15 cellular contexts compared by ENCODE assay signal in genomic region chr10:10499839-10500238, GRCh38.
DNase-seq lines count a peak whose midpoint lies in the region.
"Had no signal": no experiment of that assay in that cellular context is flagged by ENCODE, and none has a peak within 500 bp of the region (broad histone marks: within the 10 kb centered on the region; RNA-seq: fewer than 3 reads in every experiment).

No MANE protein-coding gene starts in this region.

- H3K4me3 ChIP-seq in skeletal muscle cell (ENCODE audit: low read depth, low read length) (no peak overlapping the region), mesendoderm (ENCODE audit: low read length) (no peak overlapping the region)
- H3K4me3 ChIP-seq: heart left ventricle had no signal

- no peak overlapping the region for H2BK120ac ChIP-seq in mesendoderm (ENCODE audit: low read depth, low read length)

- H3K27ac ChIP-seq in mesendoderm (ENCODE audit: low read depth, low read length), result no peak overlapping the region
- H3K27ac ChIP-seq: heart left ventricle, WERI-Rb-1 had no signal

- H4K8ac ChIP-seq in mesendoderm (ENCODE audit: low read depth, low read length), result no peak overlapping the region

- no peaks in the 10 kb centered on the region for H3K27me3 ChIP-seq in mesendoderm (ENCODE audit: insufficient read depth, low read length, poor library complexity)
- H3K27me3 ChIP-seq: heart left ventricle had no signal

- H2BK15ac ChIP-seq in mesendoderm (replicated peaks; ENCODE audit: low read depth), result no peak overlapping the region

- H3K4me1 ChIP-seq in mesendoderm (ENCODE audit: control insufficient read depth, low read depth, low read length), result no peaks in the 10 kb centered on the region

- no peak overlapping the region for H3K4ac ChIP-seq in mesendoderm (ENCODE audit: low read depth, low read length)

- DNase-seq in GM04504 (ENCODE audit: low read depth), result peak; percentile 11
- peak; percentile 61 for DNase-seq in NCI-H226
- DNase-seq in dermis blood vessel endothelial cell, result peak; percentile 38
- peak; percentile 25 for DNase-seq in skeletal muscle cell (ENCODE audit: low read depth)
- no peak for DNase-seq in GM19240 (ENCODE audit: insufficient read length, low spot score)
- no peak for DNase-seq in mesendoderm
- DNase-seq in posterior cingulate gyrus, result no peak
- no peak for DNase-seq in OCI-M2 (lab: John Stamatoyannopoulos, UW; ENCODE audit: unreplicated experiment)
- DNase-seq: activated CD8-positive, alpha-beta memory T cell treated with anti-CD3 and anti-CD28 coated beads, Interleukin-2, amount 10 ng/mL, durations not matched to agents 7 days and 5 days; activated naive CD4-positive, alpha-beta T cell; CD4-positive, alpha-beta T cell; heart left ventricle; left cardiac atrium; NCI-H1436; WERI-Rb-1 had no signal

- H2AK5ac ChIP-seq in mesendoderm (ENCODE audit: low read length), result no peak overlapping the region

- H3K9ac ChIP-seq in mesendoderm (ENCODE audit: low read length), result no peak overlapping the region

- no peak overlapping the region for H3K18ac ChIP-seq in mesendoderm (ENCODE audit: low read length)

- H3K4me2 ChIP-seq in mesendoderm (ENCODE audit: low read length), result no peak overlapping the region

- no peaks in the 10 kb centered on the region for H3K79me1 ChIP-seq in mesendoderm (ENCODE audit: low read length)

- no peak overlapping the region for H4K5ac ChIP-seq in mesendoderm (ENCODE audit: low read length)

- H3K56ac ChIP-seq in mesendoderm (ENCODE audit: low read length), result no peak overlapping the region

- no peaks in the 10 kb centered on the region for H3K36me3 ChIP-seq in mesendoderm (ENCODE audit: control insufficient read depth, insufficient read depth, low read length)
- H3K36me3 ChIP-seq: heart left ventricle, WERI-Rb-1 had no signal

- WGBS in mesendoderm (ENCODE audit: extremely low coverage, insufficient coverage, low lambda C conversion rate), result no CpG with 5 or more reads among the region's 2 CpGs

- H3K23ac ChIP-seq in mesendoderm (ENCODE audit: low read length), result no peak overlapping the region

- intact Hi-C loops in posterior cingulate gyrus (cut with DNase I), result no loop called here

- H3K79me2 ChIP-seq in mesendoderm (ENCODE audit: control insufficient read depth, insufficient read depth, low read length), result no peaks in the 10 kb centered on the region

- no peak overlapping the region for H2BK5ac ChIP-seq in mesendoderm (ENCODE audit: low read length)

Comparison
In these comparisons a context has a peak if more than half of its experiments do, and no peak if none do; other contexts are left out.
1. DNase-seq: peak in GM04504 (single experiment), NCI-H226 (single experiment), dermis blood vessel endothelial cell (single experiment) and skeletal muscle cell (single experiment); none in GM19240 (single experiment), mesendoderm (single experiment), posterior cingulate gyrus (0 of 10) and OCI-M2 (single experiment).